In genomic region chr12:110449799-110450497, GRCh38 we compare ENCODE assay signal across 8 cellular contexts. TPM values are rescaled to one million over a fixed set of nuclear protein-coding genes. Genes with fewer than 3 reads are reported as not detected.
DNase-seq lines count a peak whose midpoint lies in the region; ATAC-seq and TF ChIP-seq lines count a peak whose summit lies in the region.

Gene ARPC3 (minus strand): TSS chr12:110450337. CDS start chr12:110450260, 77 bp downstream.

- TF ChIP-seq POLR2A in breast epithelium (IDR thresholded peaks at IDR 0.05) = peak; percentile 59

- peak; percentile 69 for ATAC-seq in GM18870 (IDR thresholded peaks at IDR 0.05; ENCODE audit: unreplicated experiment)
- peak; percentile 86 for ATAC-seq in HG03135 (IDR thresholded peaks at IDR 0.05; ENCODE audit: unreplicated experiment)

- H3K27me3 ChIP-seq in AG04450 (ENCODE audit: control insufficient read depth, insufficient read depth, low read length) (no peaks in the 10 kb centered on the region), breast epithelium (no peaks in the 10 kb centered on the region)

- CTCF ChIA-PET in AG04450 (lab: Charles Lee) = interaction anchor here (0.5 to 5.1 kb wide), 34 partner anchors 10 to 482 kb away, joined by 3 to 125 read pairs (median 4); partner anchors contain the start of genes C12orf76, FAM216A, GPN3 and TCTN1

- DNase-seq in AG04450 (ENCODE audit: low read depth, low spot score) (peak; percentile 86), NCI-H2196 (lab: John Stamatoyannopoulos, UW; ENCODE audit: unreplicated experiment) (peak; percentile 95), breast epithelium (ENCODE audit: low spot score in 2 of 2) (peak; percentile 93 to 94)

- peak; percentile 88 for TF ChIP-seq CTCF in AG04450 (IDR thresholded peaks at IDR 0.05; ENCODE audit: low read depth, low read length)
- peak; percentile 91 for TF ChIP-seq CTCF in VCaP (conservative IDR thresholded peaks at IDR 0.05)
- TF ChIP-seq CTCF in breast epithelium (IDR thresholded peaks at IDR 0.05) = peak; percentile 75 to 84 (median 81)

- no peaks in the 10 kb centered on the region for H3K4me1 ChIP-seq in breast epithelium

- intact Hi-C loops in breast epithelium (cut with DNase I; ENCODE audit: low total_unique reads) = no loop called here

- H3K4me3 ChIP-seq in AG04450 (ENCODE audit: low read depth, low read length) (peak within 1 kb of the TSS; percentile 94), breast epithelium (peak within 1 kb of the TSS; percentile 85 to 95 (median 94)), iPS-18c (ENCODE audit: insufficient read depth, low read depth, low read length) (peak within 1 kb of the TSS; percentile 95), skin epidermis (peak within 1 kb of the TSS; percentile 75 to 98 (median 90))

- POLR2A ChIA-PET in AG04450 (lab: Yijun Ruan, JAX) = interaction anchor here (0.5 to 1.9 kb wide), 10 partner anchors 18 to 438 kb away, joined by 3 to 29 read pairs (median 4); partner anchors contain the start of genes FAM216A, GPN3 and TCTN1

- no peaks in the 10 kb centered on the region for H3K36me3 ChIP-seq in breast epithelium

- H3K9me3 ChIP-seq in AG04450 (ENCODE audit: control insufficient read depth, insufficient read depth, low read length) (no peaks in the 10 kb centered on the region; the same call in 1 of the 2 replicates), breast epithelium (no peaks in the 10 kb centered on the region), iPS-18c (ENCODE audit: control insufficient read depth, insufficient read depth, low read length) (no peaks in the 10 kb centered on the region)

- H3K27ac ChIP-seq in AG04450 (ENCODE audit: low read depth, low read length) (peak within 1 kb of the TSS; percentile 91), VCaP (peak within 1 kb of the TSS; percentile 96), breast epithelium (peak within 1 kb of the TSS; percentile 95), skin epidermis (peak within 1 kb of the TSS; percentile 93 to 99 (median 98))

RNA-seq across cellular contexts. Expression of gene ARPC3, which starts in this region (rescaled TPM):
- polyA plus RNA-seq in AG04450 (2011; rRNA removed) = 57.0 and 82.3 TPM in 2 replicates
- polyA minus RNA-seq in AG04450 (2011; rRNA and poly(A)+ RNA removed) = 24.3 and 30.3 TPM in 2 replicates
- 100 to 1,000 TPM; 286 to 426 (median 351) TPM for total RNA-seq in breast epithelium

Comparison
In these comparisons a context has a peak if more than half of its experiments do, and no peak if none do; other contexts are left out.
1. Peak in every context shown above with its lines: DNase-seq, ATAC-seq, H3K4me3 ChIP-seq and H3K27ac ChIP-seq.